In genomic region chr2:172878260-172878659, GRCh38 we compare ENCODE assay signal across 24 cellular contexts.
"Had no signal": no experiment of that assay in that cellular context is flagged by ENCODE, and none has a peak within 500 bp of the region (broad histone marks: within the 10 kb centered on the region; RNA-seq: fewer than 3 reads in every experiment).

No MANE protein-coding gene starts in this region.

- H3K4me1 ChIP-seq: ascending aorta, left ventricle myocardium inferior, tibial nerve, uterus had no signal

- H3K27me3 ChIP-seq: ascending aorta, tibial nerve, uterus had no signal

- H3K4me1 Mint-ChIP-seq: activated B cell treated with CpG ODN at 0.5 μM for 24 hours; activated CD4-positive, alpha-beta T cell treated with anti-CD3 and anti-CD28 coated beads, Interleukin-2, amount 10 ng/mL, durations not matched to agents 24 days and 14 days; activated naive CD8-positive, alpha-beta T cell treated with anti-CD3 and anti-CD28 coated beads, Interleukin-2, amount 50 U/mL, for 24 hours; central memory CD8-positive, alpha-beta T cell; natural killer cell had no signal

- FAIRE-seq: small intestine, TTC549 had no signal

- H3K4me3 ChIP-seq: ascending aorta, left ventricle myocardium inferior, tibial nerve, uterus had no signal

- H3K4me3 Mint-ChIP-seq: activated B cell treated with CpG ODN at 0.5 μM for 24 hours; activated CD4-positive, alpha-beta T cell treated with anti-CD3 and anti-CD28 coated beads, Interleukin-2, amount 10 ng/mL, durations not matched to agents 24 days and 14 days; activated naive CD8-positive, alpha-beta T cell treated with anti-CD3 and anti-CD28 coated beads, Interleukin-2, amount 50 U/mL, for 24 hours; central memory CD8-positive, alpha-beta T cell; natural killer cell had no signal

- H3K27ac Mint-ChIP-seq: activated B cell treated with CpG ODN at 0.5 μM for 24 hours; activated CD4-positive, alpha-beta T cell treated with anti-CD3 and anti-CD28 coated beads, Interleukin-2, amount 10 ng/mL, durations not matched to agents 24 days and 14 days; activated naive CD8-positive, alpha-beta T cell treated with anti-CD3 and anti-CD28 coated beads, Interleukin-2, amount 50 U/mL, for 24 hours; natural killer cell had no signal

- ATAC-seq: natural killer cell had no signal

- H3K36me3 ChIP-seq: ascending aorta, left ventricle myocardium inferior, neutrophil, tibial nerve, uterus had no signal

- H3K27ac ChIP-seq: ascending aorta, epithelial cell of prostate, left ventricle myocardium inferior, neutrophil, tibial nerve, uterus had no signal

- H3K36me3 Mint-ChIP-seq: natural killer cell had no signal

- H3K9me3 ChIP-seq: ascending aorta, neutrophil, tibial nerve, uterus had no signal

- DNase-seq: activated B cell treated with CpG ODN at 0.5 μM for 24 hours; activated CD4-positive, alpha-beta T cell treated with anti-CD3 and anti-CD28 coated beads, Interleukin-2, amount 10 ng/mL, durations not matched to agents 24 days and 14 days; activated CD8-positive, alpha-beta memory T cell treated with anti-CD3 and anti-CD28 coated beads, Interleukin-2, amount 50 U/mL, for 48 hours; activated naive CD4-positive, alpha-beta T cell treated with Interleukin-2 at 50 U/mL for 16 hours; activated naive CD8-positive, alpha-beta T cell treated with anti-CD3 and anti-CD28 coated beads, Interleukin-2, amount 50 U/mL, for 24 hours; cortex of kidney; effector memory CD4-positive, alpha-beta T cell; hippocampal formation; left ventricle myocardium inferior; mesenchymal stem cell; natural killer cell; retina; small intestine; stimulated activated CD4-positive, alpha-beta T cell treated with anti-CD3 and anti-CD28 coated beads, Interleukin-4, amount 100 ng/mL, for 24 hours; stimulated activated CD8-positive, alpha-beta memory T cell treated with anti-CD3 and anti-CD28 coated beads, Interleukin-4, amount 100 ng/mL, for 48 hours; stimulated activated naive CD4-positive, alpha-beta T cell treated with Interleukin-2 at 50 U/mL for 16 hours; substantia nigra; uterus had no signal

- H3K9me3 Mint-ChIP-seq: central memory CD8-positive, alpha-beta T cell had no signal
